In genomic region chr17:15900871-15901270, GRCh38 we compare ENCODE assay signal across 15 cellular contexts. TPM values are rescaled to one million over a fixed set of nuclear protein-coding genes. Genes with fewer than 3 reads are reported as not detected.
DNase-seq lines count a peak whose midpoint lies in the region; ATAC-seq lines count a peak whose summit lies in the region.
"Had no signal": no experiment of that assay in that cellular context is flagged by ENCODE, and none has a peak within 500 bp of the region (broad histone marks: within the 10 kb centered on the region; RNA-seq: fewer than 3 reads in every experiment).

No MANE protein-coding gene starts in this region.

- no peaks in the 10 kb centered on the region for H3K9me3 Mint-ChIP-seq in natural killer cell treated with Interleukin-12 subunit alpha and Interleukin-12 subunit beta and Interleukin-15 and Interleukin-18, amount 100 ng/mL, for 72 hours

- H3K27ac Mint-ChIP-seq in natural killer cell treated with Interleukin-12 subunit alpha and Interleukin-12 subunit beta and Interleukin-15 and Interleukin-18, amount 100 ng/mL, for 72 hours = no peak overlapping the region
- H3K27ac Mint-ChIP-seq: activated CD4-positive, alpha-beta T cell treated with anti-CD3 and anti-CD28 coated beads for 36 hours; activated naive CD8-positive, alpha-beta T cell had no signal

- no peaks in the 10 kb centered on the region for H3K36me3 Mint-ChIP-seq in natural killer cell treated with Interleukin-12 subunit alpha and Interleukin-12 subunit beta and Interleukin-15 and Interleukin-18, amount 100 ng/mL, for 72 hours
- H3K36me3 Mint-ChIP-seq: activated naive CD8-positive, alpha-beta T cell had no signal

- H3K9me3 ChIP-seq in BLaER1 treated with 17β-estradiol and CSF1 and Interleukin-3, amounts not matched to agents 10 nM and 100 nM (replicated peaks in 1 of 11) = peaks cover 0 to 18% (median 11%) of the 10 kb centered on the region in 11 experiments; a peak in 16 of 22 replicates
- H3K9me3 ChIP-seq: testis had no signal

- H3K4me3 Mint-ChIP-seq in natural killer cell treated with Interleukin-12 subunit alpha and Interleukin-12 subunit beta and Interleukin-15 and Interleukin-18, amount 100 ng/mL, for 72 hours = no peak overlapping the region
- H3K4me3 Mint-ChIP-seq: activated CD4-positive, alpha-beta T cell treated with anti-CD3 and anti-CD28 coated beads for 36 hours; activated naive CD8-positive, alpha-beta T cell had no signal

- H3K36me3 ChIP-seq in BLaER1 treated with 17β-estradiol and CSF1 and Interleukin-3, amounts not matched to agents 10 nM and 100 nM = no peaks in the 10 kb centered on the region

- peaks cover 0 to 26% (median 13%) of the 10 kb centered on the region in 10 experiments; a peak in 15 of 20 replicates for H3K4me1 ChIP-seq in BLaER1 treated with 17β-estradiol and CSF1 and Interleukin-3, amounts not matched to agents 10 nM and 100 nM
- H3K4me1 ChIP-seq: testis had no signal

- H3K27me3 ChIP-seq in BLaER1 treated with 17β-estradiol and CSF1 and Interleukin-3, amounts not matched to agents 10 nM and 100 nM = no peaks in the 10 kb centered on the region
- H3K27me3 ChIP-seq: testis had no signal

- H3K4me1 Mint-ChIP-seq in natural killer cell treated with Interleukin-12 subunit alpha and Interleukin-12 subunit beta and Interleukin-15 and Interleukin-18, amount 100 ng/mL, for 72 hours (ENCODE audit: low read depth in 2 of 2) = peaks cover 15 to 20% of the 10 kb centered on the region in 2 donors

- peak overlapping the region in 9 of 11 experiments; percentile 1 to 73 (median 47); a peak in 17 of 22 replicates for H3K4me2 ChIP-seq in BLaER1 treated with 17β-estradiol and CSF1 and Interleukin-3, amounts not matched to agents 10 nM and 100 nM
- H3K4me2 ChIP-seq: KMS-11 had no signal

- H3K9ac ChIP-seq in BLaER1 treated with 17β-estradiol and CSF1 and Interleukin-3, amounts not matched to agents 10 nM and 100 nM = no peak overlapping the region
- H3K9ac ChIP-seq: KMS-11 had no signal

- H3K4me3 ChIP-seq in BLaER1 treated with 17β-estradiol and CSF1 and Interleukin-3, amounts not matched to agents 10 nM and 100 nM = no peak overlapping the region
- H3K4me3 ChIP-seq: testis had no signal

- ATAC-seq in GM19463 (IDR thresholded peaks at IDR 0.05; ENCODE audit: unreplicated experiment) (peak; percentile 66), sciatic nerve (no peak)
- no peak for ATAC-seq in natural killer cell treated with Interleukin-12 subunit alpha and Interleukin-12 subunit beta and Interleukin-15 and Interleukin-18, amount 100 ng/mL, for 72 hours
- ATAC-seq: activated CD4-positive, alpha-beta T cell treated with anti-CD3 and anti-CD28 coated beads for 36 hours; left ventricle myocardium superior had no signal

- no peak overlapping the region for H3K27ac ChIP-seq in BLaER1 treated with 17β-estradiol and CSF1 and Interleukin-3, amounts not matched to agents 10 nM and 100 nM
- H3K27ac ChIP-seq: KMS-11, testis had no signal

- intact Hi-C loops in sciatic nerve (cut with DNase I) = no loop called here

- no peaks in the 10 kb centered on the region for H3K27me3 Mint-ChIP-seq in natural killer cell treated with Interleukin-12 subunit alpha and Interleukin-12 subunit beta and Interleukin-15 and Interleukin-18, amount 100 ng/mL, for 72 hours
- H3K27me3 Mint-ChIP-seq: activated CD4-positive, alpha-beta T cell treated with anti-CD3 and anti-CD28 coated beads for 36 hours; activated naive CD8-positive, alpha-beta T cell had no signal

- DNase-seq in NCI-H1436 treated with DMSO at 0.1 percent for 48 hours (lab: John Stamatoyannopoulos, UW) (peak; percentile 47), kidney tubule cell (ENCODE audit: low spot score) (peak; percentile 49), cortex of kidney (lab: John Stamatoyannopoulos, UW) (no peak), sciatic nerve (ENCODE audit: low spot score) (no peak), SKM-1 (lab: John Stamatoyannopoulos, UW; ENCODE audit: unreplicated experiment) (no peak)
- no peak for DNase-seq in natural killer cell treated with Interleukin-12 subunit alpha and Interleukin-12 subunit beta and Interleukin-15 and Interleukin-18, amount 100 ng/mL, for 72 hours (ENCODE audit: low spot score)
- DNase-seq: activated CD4-positive, alpha-beta T cell treated with anti-CD3 and anti-CD28 coated beads for 36 hours; left ventricle myocardium superior; NCI-H1105; stimulated activated CD4-positive, alpha-beta T cell treated with anti-CD3 and anti-CD28 coated beads, Interleukin-12 subunit alpha, Interleukin-12 subunit beta, amount 100 ng/mL, for 4 hours; testis had no signal

- H4K20me1 ChIP-seq in BLaER1 treated with 17β-estradiol and CSF1 and Interleukin-3, amounts not matched to agents 10 nM and 100 nM = no peaks in the 10 kb centered on the region

RNA-seq across cellular contexts. Expression of gene ADORA2B, which starts 44.1 kb away (rescaled TPM):
- 1 to 10 TPM in 1 of 2 donors, under 1 TPM in 1; 0.95 to 3.2 TPM for total RNA-seq in natural killer cell treated with Interleukin-12 subunit alpha and Interleukin-12 subunit beta and Interleukin-15 and Interleukin-18, amount 100 ng/mL, for 72 hours
- total RNA-seq in sciatic nerve = 0.67 TPM

Comparison
In these comparisons a context has a peak if more than half of its experiments do, and no peak if none do; other contexts are left out.
1. DNase-seq: peak in NCI-H1436 treated with DMSO at 0.1 percent for 48 hours (single experiment) and kidney tubule cell (single experiment); none in natural killer cell treated with Interleukin-12 subunit alpha and Interleukin-12 subunit beta and Interleukin-15 and Interleukin-18, amount 100 ng/mL, for 72 hours (single experiment), cortex of kidney (single experiment), sciatic nerve (single experiment) and SKM-1 (single experiment).